ENCODE assay signal across 16 cellular contexts in the genomic region with DNA sequence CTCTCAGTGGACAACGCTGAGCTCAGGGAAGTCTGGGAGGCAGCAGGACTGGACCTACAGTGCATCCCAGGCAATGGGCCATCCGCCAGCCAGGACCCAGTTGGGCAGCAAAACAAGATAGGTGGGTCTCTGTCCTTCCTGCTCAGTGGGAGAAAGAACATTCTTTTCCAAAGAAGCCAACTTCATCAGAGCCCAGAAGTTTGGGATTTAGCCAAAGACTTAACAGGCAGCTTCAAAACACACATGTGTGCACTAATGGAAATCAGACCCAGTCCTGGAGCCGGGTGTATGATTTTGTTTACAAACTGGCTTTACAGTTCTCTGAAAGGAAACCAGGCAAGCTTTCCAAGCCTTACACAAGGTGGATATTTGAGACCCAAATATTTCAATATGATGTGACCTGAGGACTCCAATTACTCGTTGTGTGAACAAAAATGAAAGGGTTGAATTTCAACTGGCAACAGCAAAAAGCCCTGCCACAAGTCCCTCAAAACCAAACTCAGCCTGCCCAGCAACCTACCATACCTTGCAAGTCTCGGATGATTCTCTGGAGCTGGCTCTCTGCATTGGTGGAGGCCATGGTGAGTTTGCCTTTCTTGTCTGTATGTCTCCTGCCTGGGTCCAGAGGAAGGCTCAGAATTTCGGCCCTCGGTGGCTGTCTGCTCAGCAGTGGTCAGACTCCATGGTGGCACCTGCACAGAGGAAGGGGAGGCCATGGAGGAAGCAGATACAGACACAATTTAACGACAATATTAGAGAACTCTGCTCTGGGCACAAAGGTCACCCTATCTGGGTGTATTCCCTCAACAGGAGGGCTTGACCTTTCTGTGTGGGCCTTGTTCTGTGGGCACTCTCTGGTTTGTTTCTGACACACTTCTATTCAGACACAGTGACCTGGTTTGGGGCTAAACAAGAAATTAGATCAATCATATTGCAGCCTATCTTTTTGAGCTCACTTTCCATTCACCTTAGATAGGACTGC. TPM values are rescaled to one million over a fixed set of nuclear protein-coding genes. Genes with fewer than 3 reads are reported as not detected.
DNase-seq lines count a peak whose midpoint lies in the region; ATAC-seq, FAIRE-seq and TF ChIP-seq lines count a peak whose summit lies in the region.
"Had no signal": no experiment of that assay in that cellular context is flagged by ENCODE, and none has a peak within 500 bp of the region (broad histone marks: within the 10 kb centered on the region; RNA-seq: fewer than 3 reads in every experiment).

No MANE protein-coding gene starts in this region.

- intact Hi-C loops in right cardiac atrium (cut with DNase I): no loop called here

- H3K27ac ChIP-seq in right cardiac atrium (ENCODE audit: low read length) (peak overlapping the region; percentile 85), small intestine (ENCODE audit: low read depth in 1 of 2, low read length in 1 of 2) (peak overlapping the region; percentile 8 to 59)
- H3K27ac ChIP-seq: KMS-11 had no signal

- H3K4me1 Mint-ChIP-seq in HFFc6 (ENCODE audit: low read depth): peaks cover 72% of the 10 kb centered on the region

- peak in 1 of 2 donors; percentile 17 for ATAC-seq in right cardiac atrium
- no peak for ATAC-seq in HG02981 (IDR thresholded peaks at IDR 0.05; ENCODE audit: unreplicated experiment)

- DNase-seq in HFFc6 (no peak), astrocyte of the hippocampus (ENCODE audit: low read depth, low spot score) (peak; percentile 27), right cardiac atrium (peak in 2 of 3 donors; percentile 70 to 72), small intestine (peak; percentile 47), A172 (ENCODE audit: low spot score) (no peak), SKM-1 (lab: John Stamatoyannopoulos, UW; ENCODE audit: unreplicated experiment) (no peak), DMS 273 treated with DMSO at 0.1 percent for 48 hours (lab: John Stamatoyannopoulos, UW) (no peak)
- DNase-seq: hippocampal formation; stimulated activated CD4-positive, alpha-beta T cell treated with anti-CD3 and anti-CD28 coated beads, Interleukin-4, amount 100 ng/mL, for 1 hour had no signal

- H3K27ac Mint-ChIP-seq in HFFc6: peak overlapping the region; percentile 38

- H3K9me3 ChIP-seq in right cardiac atrium (ENCODE audit: control insufficient read depth, low read length) (no peaks in the 10 kb centered on the region), small intestine (ENCODE audit: control insufficient read depth, low read depth) (no peaks in the 10 kb centered on the region)
- H3K9me3 ChIP-seq: tibial nerve had no signal

- H3K36me3 ChIP-seq in small intestine (ENCODE audit: control insufficient read depth in 2 of 2, insufficient read depth in 2 of 2, low read length in 2 of 2): peaks cover 4 to 13% of the 10 kb centered on the region in 2 donors

- no peaks in the 10 kb centered on the region for H3K9me3 Mint-ChIP-seq in HFFc6

- no peaks in the 10 kb centered on the region for H3K27me3 ChIP-seq in right cardiac atrium (ENCODE audit: control insufficient read depth, insufficient read depth)
- no peaks in the 10 kb centered on the region for H3K27me3 ChIP-seq in small intestine (ENCODE audit: control insufficient read depth in 2 of 2, insufficient read depth in 2 of 2, low read length in 2 of 2)
- H3K27me3 ChIP-seq: tibial nerve had no signal

- H3K4me1 ChIP-seq in right cardiac atrium (ENCODE audit: control insufficient read depth, insufficient read depth, low read length) (peaks cover 31% of the 10 kb centered on the region), small intestine (ENCODE audit: control insufficient read depth in 2 of 2, insufficient read depth in 1 of 2, low read depth in 1 of 2, low read length in 1 of 2) (peaks cover 15 to 22% of the 10 kb centered on the region in 2 donors)

- peaks cover 3% of the 10 kb centered on the region; the same call in 1 of the 2 replicates for H3K27me3 Mint-ChIP-seq in HFFc6 (ENCODE audit: insufficient read depth)

- FAIRE-seq in small intestine (lab: Jason Lieb, UNC): no peak

- no peak for TF ChIP-seq CTCF in HFFc6 (IDR thresholded peaks at IDR 0.05)

- H3K4me3 ChIP-seq in right cardiac atrium (ENCODE audit: low read length) (no peak overlapping the region), small intestine (ENCODE audit: low read depth in 1 of 2, low read length in 2 of 2) (no peak overlapping the region)
- H3K4me3 ChIP-seq: tibial nerve had no signal

- H3K4me3 Mint-ChIP-seq in HFFc6: no peak overlapping the region

- H3K36me3 Mint-ChIP-seq in HFFc6 (ENCODE audit: low read depth): peaks cover 14% of the 10 kb centered on the region

- 70% methylated on average over 8 of the region's 8 CpGs for WGBS in right cardiac atrium
- WGBS in small intestine, 3 donors: 63 to 84% (median 75%) methylated on average over 8 of the region's 8 CpGs

RNA-seq across cellular contexts. Expression of a gene that starts 11.0 kb away (rescaled TPM):
- total RNA-seq in HFFc6 (2021; fragmentation: NEBNext Ultra II Directional; extraction: Animal tissue kit (Norgen Biotek cat#: 25700)): 10 to 100 TPM; 20.8 to 30.7 (median 27.2) TPM
- 100 to 1,000 TPM in 2 of 4 donors, 10 to 100 TPM in 2; 75.8 to 114 (median 97.0) TPM for total RNA-seq in right cardiac atrium
- polyA plus RNA-seq in right cardiac atrium (62.7 TPM), small intestine (1 to 10 TPM; 6.5 to 9.6 (median 8.3) TPM)
- 6.3 and 7.3 TPM in 2 replicates for total RNA-seq in A172 (2014; rRNA removed; shearing (Covaris generic))

RNA-seq across cellular contexts. Expression of a gene that starts 41.4 kb away (rescaled TPM):
- total RNA-seq in HFFc6 (2021; fragmentation: NEBNext Ultra II Directional; extraction: Animal tissue kit (Norgen Biotek cat#: 25700)): not detected
- total RNA-seq in right cardiac atrium: under 1 TPM in 3 of 4 donors, not detected in 1; 0.33 to 0.53 (median 0.46) TPM
- polyA plus RNA-seq in right cardiac atrium: 0.18 TPM
- 1 to 10 TPM in 2 of 3 donors, under 1 TPM in 1; 0.45 to 2.7 (median 2.2) TPM for polyA plus RNA-seq in small intestine
- total RNA-seq in A172 (2014; rRNA removed; shearing (Covaris generic)): not detected in 2 replicates
- total RNA-seq: Daoy had no signal
- polyA plus RNA-seq: neural cell had no signal

RNA-seq across cellular contexts. Expression of a gene that starts 42.7 kb away (rescaled TPM):
- not detected for total RNA-seq in HFFc6 (2021; fragmentation: NEBNext Ultra II Directional; extraction: Animal tissue kit (Norgen Biotek cat#: 25700))
- total RNA-seq in right cardiac atrium: under 1 TPM in 1 of 4 donors, not detected in 3; 0.06 TPM
- not detected for polyA plus RNA-seq in right cardiac atrium
- polyA plus RNA-seq in small intestine: under 1 TPM in 2 of 3 donors, not detected in 1; under 0.01 to 0.13 TPM
- not detected in 2 replicates for total RNA-seq in A172 (2014; rRNA removed; shearing (Covaris generic))
- total RNA-seq: activated CD8-positive, alpha-beta memory T cell treated with anti-CD3 and anti-CD28 coated beads for 36 hours; Daoy; NCI-H460; tibial nerve had no signal
- polyA plus RNA-seq: neural cell had no signal

Comparison
In these comparisons a context has a peak if more than half of its experiments do, and no peak if none do; other contexts are left out.
1. DNase-seq: peak in astrocyte of the hippocampus (single experiment), right cardiac atrium (2 of 3) and small intestine (single experiment); none in HFFc6 (single experiment), A172 (single experiment), SKM-1 (single experiment) and DMS 273 treated with DMSO at 0.1 percent for 48 hours (single experiment).